34 cellular contexts compared by ENCODE assay signal in genomic region chr10:123639131-123639530, GRCh38. TPM values are rescaled to one million over a fixed set of nuclear protein-coding genes. Genes with fewer than 3 reads are reported as not detected.
"Had no signal": no experiment of that assay in that cellular context is flagged by ENCODE, and none has a peak within 500 bp of the region (broad histone marks: within the 10 kb centered on the region; RNA-seq: fewer than 3 reads in every experiment).

No MANE protein-coding gene starts in this region.

- H3K9me3 Mint-ChIP-seq: mesothelial cell of epicardium; natural killer cell treated with Interleukin-12 subunit alpha and Interleukin-12 subunit beta and Interleukin-15 and Interleukin-18, amount 100 ng/mL, for 72 hours; neural crest cell; stimulated activated effector memory CD8-positive, alpha-beta T cell treated with anti-CD3 and anti-CD28 coated beads, Interleukin-12 subunit alpha, Interleukin-12 subunit beta, amount 100 ng/mL, for 72 hours; type B pancreatic cell had no signal

- DNase-seq: cortex of kidney; dorsolateral prefrontal cortex; effector CD8-positive, alpha-beta T cell; esophagus squamous epithelium; foreskin melanocyte; glutamatergic neuron; hypothalamus; kidney; mesenchymal stem cell; mucosa of descending colon; naive B cell; right cardiac atrium; sigmoid colon; stimulated activated CD4-positive, alpha-beta T cell treated with anti-CD3 and anti-CD28 coated beads, Interleukin-2, amount 100 ng/mL, for 24 hours; stimulated activated CD4-positive, alpha-beta T cell treated with anti-CD3 and anti-CD28 coated beads, Interleukin-4, amount 100 ng/mL, for 24 hours; stimulated activated naive CD4-positive, alpha-beta T cell treated with Interleukin-2 at 50 U/mL for 16 hours; stomach; thyroid gland had no signal

- H3K27me3 ChIP-seq: sigmoid colon, thyroid gland had no signal

- H3K4me3 ChIP-seq: dorsolateral prefrontal cortex, esophagus squamous epithelium, lung, mucosa of descending colon, prostate gland, sigmoid colon, stomach, thyroid gland had no signal

- H3K27ac Mint-ChIP-seq: mesothelial cell of epicardium; naive B cell; natural killer cell treated with Interleukin-12 subunit alpha and Interleukin-12 subunit beta and Interleukin-15 and Interleukin-18, amount 100 ng/mL, for 72 hours; stimulated activated effector memory CD8-positive, alpha-beta T cell treated with anti-CD3 and anti-CD28 coated beads, Interleukin-12 subunit alpha, Interleukin-12 subunit beta, amount 100 ng/mL, for 72 hours; type B pancreatic cell had no signal

- H3K36me3 Mint-ChIP-seq: mesothelial cell of epicardium; naive B cell; natural killer cell treated with Interleukin-12 subunit alpha and Interleukin-12 subunit beta and Interleukin-15 and Interleukin-18, amount 100 ng/mL, for 72 hours; stimulated activated effector memory CD8-positive, alpha-beta T cell treated with anti-CD3 and anti-CD28 coated beads, Interleukin-12 subunit alpha, Interleukin-12 subunit beta, amount 100 ng/mL, for 72 hours; type B pancreatic cell had no signal

- ATAC-seq: left lobe of liver; mucosa of descending colon; natural killer cell treated with Interleukin-12 subunit alpha and Interleukin-12 subunit beta and Interleukin-15 and Interleukin-18, amount 100 ng/mL, for 72 hours; right cardiac atrium; stimulated activated effector memory CD8-positive, alpha-beta T cell treated with anti-CD3 and anti-CD28 coated beads, Interleukin-12 subunit alpha, Interleukin-12 subunit beta, amount 100 ng/mL, for 72 hours had no signal

- H3K36me3 ChIP-seq: esophagus squamous epithelium, prostate gland, sigmoid colon, stomach, thyroid gland had no signal

- H3K9me3 ChIP-seq: esophagus squamous epithelium, mucosa of descending colon, prostate gland, sigmoid colon, stomach, thyroid gland had no signal

- H3K27ac ChIP-seq: dorsolateral prefrontal cortex, esophagus squamous epithelium, prostate gland, sigmoid colon, stomach, thyroid gland had no signal

- H3K4me1 Mint-ChIP-seq: mesothelial cell of epicardium; naive B cell; stimulated activated effector memory CD8-positive, alpha-beta T cell treated with anti-CD3 and anti-CD28 coated beads, Interleukin-12 subunit alpha, Interleukin-12 subunit beta, amount 100 ng/mL, for 72 hours had no signal

- H3K4me1 ChIP-seq: esophagus squamous epithelium, prostate gland, stomach, thyroid gland had no signal

- H3K4me3 Mint-ChIP-seq: mesothelial cell of epicardium; naive B cell; natural killer cell treated with Interleukin-12 subunit alpha and Interleukin-12 subunit beta and Interleukin-15 and Interleukin-18, amount 100 ng/mL, for 72 hours; neural crest cell; stimulated activated effector memory CD8-positive, alpha-beta T cell treated with anti-CD3 and anti-CD28 coated beads, Interleukin-12 subunit alpha, Interleukin-12 subunit beta, amount 100 ng/mL, for 72 hours; type B pancreatic cell had no signal

- FAIRE-seq: endothelial cell of umbilical vein, kidney, urothelium cell line had no signal

RNA-seq across cellular contexts. Expression of gene GPR26, which starts 27.0 kb away (rescaled TPM):
- total RNA-seq: endothelial cell of umbilical vein; epithelial cell of proximal tubule; esophagus squamous epithelium; kidney; left lobe of liver; liver; lung; mesothelial cell of epicardium; mucosa of descending colon; natural killer cell treated with Interleukin-12 subunit alpha and Interleukin-12 subunit beta and Interleukin-15 and Interleukin-18, amount 100 ng/mL, for 72 hours; neural crest cell; osteoblast; renal cortical epithelial cell; right cardiac atrium; sigmoid colon; skeletal muscle tissue; stomach; subcutaneous adipose tissue; thyroid gland had no signal
- polyA plus RNA-seq: endothelial cell of umbilical vein, liver, lung, right cardiac atrium, sigmoid colon, stomach had no signal
